ENCODE assay signal across 9 cellular contexts in genomic region chr4:15779789-15780188, GRCh38. TPM values are rescaled to one million over a fixed set of nuclear protein-coding genes. Genes with fewer than 3 reads are reported as not detected.
DNase-seq lines count a peak whose midpoint lies in the region; ATAC-seq and TF ChIP-seq lines count a peak whose summit lies in the region.
"Had no signal": no experiment of that assay in that cellular context is flagged by ENCODE, and none has a peak within 500 bp of the region (broad histone marks: within the 10 kb centered on the region; RNA-seq: fewer than 3 reads in every experiment).

No MANE protein-coding gene starts in this region.

- H3K4me3 ChIP-seq in DND-41 (ENCODE audit: low read depth in 1 of 2, low read length in 2 of 2) (peak overlapping the region; percentile 77 to 82), NB4 (ENCODE audit: low read depth, low read length) (peak overlapping the region; percentile 75), HAP-1 (no peak overlapping the region)
- H3K4me3 ChIP-seq in effector memory CD4-positive, alpha-beta T cell (ENCODE audit: insufficient read depth, low read depth, low read length, poor library complexity, severe bottlenecking), result peak overlapping the region; percentile 66

- peak overlapping the region; percentile 97 for H3K9ac ChIP-seq in DND-41 (ENCODE audit: low read depth, low read length)

- H3K9me3 Mint-ChIP-seq in osteocyte (ENCODE audit: unreplicated experiment), result no peaks in the 10 kb centered on the region

- ATAC-seq in DND-41 (ENCODE audit: insufficient read depth, low read depth), result no peak

- no peak overlapping the region for H2AFZ ChIP-seq in DND-41 (ENCODE audit: low read depth, low read length)

- peak overlapping the region; percentile 78 for H3K4me3 Mint-ChIP-seq in osteocyte (ENCODE audit: unreplicated experiment)

- peaks cover 61% of the 10 kb centered on the region for H4K20me1 ChIP-seq in DND-41 (ENCODE audit: insufficient read depth, low read length)

- H3K4me1 ChIP-seq in DND-41 (ENCODE audit: insufficient read depth, low read length), result peaks cover 75% of the 10 kb centered on the region
- H3K4me1 ChIP-seq in effector memory CD4-positive, alpha-beta T cell (ENCODE audit: control insufficient read depth, insufficient read depth, low read length, poor library complexity, severe bottlenecking), result peaks cover 13% of the 10 kb centered on the region
- H3K4me1 ChIP-seq in HAP-1, result peaks cover 10% of the 10 kb centered on the region

- peak overlapping the region; percentile 61 for H3K27ac Mint-ChIP-seq in osteocyte (ENCODE audit: unreplicated experiment)

- peak overlapping the region; percentile 60 for H3K4me2 ChIP-seq in DND-41 (ENCODE audit: insufficient read depth, low read length)

- peaks cover 99% of the 10 kb centered on the region for H3K79me2 ChIP-seq in DND-41 (ENCODE audit: insufficient read depth, low read length)

- H3K27me3 ChIP-seq in DND-41 (ENCODE audit: insufficient read depth, low read length, poor library complexity) (no peaks in the 10 kb centered on the region), HAP-1 (ENCODE audit: low read depth) (peaks cover 26% of the 10 kb centered on the region)
- no peaks in the 10 kb centered on the region for H3K27me3 ChIP-seq in effector memory CD4-positive, alpha-beta T cell (replicated peaks; ENCODE audit: control insufficient read depth, insufficient read depth, low read length, poor library complexity, severe bottlenecking)

- no peak for DNase-seq in DND-41
- peak; percentile 55 for DNase-seq in NB4 (ENCODE audit: low read depth)
- DNase-seq in effector memory CD4-positive, alpha-beta T cell, result no peak
- no peak for DNase-seq in osteocyte (ENCODE audit: extremely low spot score, unreplicated experiment)
- no peak for DNase-seq in HAP-1 (ENCODE audit: low spot score in 2 of 2)
- DNase-seq in kidney tubule cell (ENCODE audit: low spot score), result no peak
- DNase-seq in SHP77 (lab: John Stamatoyannopoulos, UW), result no peak
- no peak for DNase-seq in ecto neural progenitor cell (ENCODE audit: low spot score)

- no peaks in the 10 kb centered on the region for H3K9me3 ChIP-seq in DND-41 (ENCODE audit: insufficient read depth, low read length, severe bottlenecking)
- H3K9me3 ChIP-seq in effector memory CD4-positive, alpha-beta T cell (ENCODE audit: control insufficient read depth, low read length), result no peaks in the 10 kb centered on the region
- H3K9me3 ChIP-seq in HAP-1, result no peaks in the 10 kb centered on the region; the same call in 1 of the 2 replicates
- H3K9me3 ChIP-seq: SJSA1 had no signal

- H3K36me3 ChIP-seq in DND-41 (ENCODE audit: insufficient read depth, low read length) (peaks cover 66% of the 10 kb centered on the region), HAP-1 (replicated peaks) (no peaks in the 10 kb centered on the region)
- H3K36me3 ChIP-seq in effector memory CD4-positive, alpha-beta T cell (ENCODE audit: control insufficient read depth, insufficient read depth, low read length), result no peaks in the 10 kb centered on the region
- H3K36me3 ChIP-seq: SJSA1 had no signal

- H3K36me3 Mint-ChIP-seq in osteocyte (ENCODE audit: unreplicated experiment), result no peaks in the 10 kb centered on the region

- TF ChIP-seq CTCF in DND-41 (IDR thresholded peaks at IDR 0.05; ENCODE audit: borderline replicate concordance, extremely low read depth, low read length, poor library complexity, severe bottlenecking) (no peak), NB4 (IDR thresholded peaks at IDR 0.05; ENCODE audit: low read depth, low read length) (no peak), osteocyte (IDR thresholded peaks at IDR 0.05) (no peak)

- TF ChIP-seq POLR2A in NB4 (IDR thresholded peaks at IDR 0.05; ENCODE audit: extremely low read depth, insufficient read length), result no peak

- H3K4me1 Mint-ChIP-seq in osteocyte (ENCODE audit: unreplicated experiment), result peaks cover 13% of the 10 kb centered on the region

- in situ Hi-C loops in HAP-1 (cut with MboI; ENCODE audit: low sequenced_read_pairs), result no loop called here

- H3K27me3 Mint-ChIP-seq in osteocyte (ENCODE audit: unreplicated experiment), result peaks cover 56% of the 10 kb centered on the region

- H3K27ac ChIP-seq in DND-41 (ENCODE audit: low read length), result peak overlapping the region; percentile 96
- H3K27ac ChIP-seq in effector memory CD4-positive, alpha-beta T cell (ENCODE audit: insufficient read depth, low read length, poor library complexity, severe bottlenecking), result no peak overlapping the region
- H3K27ac ChIP-seq: SJSA1 had no signal

RNA-seq across cellular contexts. Expression of gene CD38, which starts 1.7 kb away (rescaled TPM):
- 0.08 TPM in 1 of 2 replicates, not detected in the other for total RNA-seq in osteocyte
